ENCODE assay signal across 8 cellular contexts in the genomic region with DNA sequence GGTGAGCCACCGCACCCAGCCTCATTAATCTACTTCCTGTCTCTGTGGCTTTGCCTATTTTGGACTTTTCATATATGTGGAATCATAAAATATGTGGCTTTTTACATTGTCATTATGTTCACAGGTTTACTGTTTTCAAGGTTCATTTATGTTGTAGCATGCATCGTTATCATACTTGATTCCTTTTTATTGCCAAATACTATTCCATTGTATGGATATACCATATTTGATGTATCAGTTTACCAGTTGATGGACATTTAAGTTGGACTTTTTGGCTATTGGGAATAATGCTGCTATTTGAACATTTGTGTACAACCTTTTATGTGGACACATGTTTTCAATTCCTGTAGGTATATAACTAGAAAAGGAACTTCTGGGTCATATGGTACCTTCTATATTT. TPM values are rescaled to one million over a fixed set of nuclear protein-coding genes. Genes with fewer than 3 reads are reported as not detected.
"Had no signal": no experiment of that assay in that cellular context is flagged by ENCODE, and none has a peak within 500 bp of the region (broad histone marks: within the 10 kb centered on the region; RNA-seq: fewer than 3 reads in every experiment).

No MANE protein-coding gene starts in this region.

- DNase-seq: IMR-90, KBM-7, KG1 had no signal

- H3K4me2 ChIP-seq: KMS-11 had no signal

- H3K9ac ChIP-seq: KMS-11 had no signal

- H3K27ac ChIP-seq: HL-60, KMS-11 had no signal

- ATAC-seq: HepG2, K562 had no signal

- H3K4me3 ChIP-seq: K562 had no signal

RNA-seq across cellular contexts. Expression of a gene that starts 14.0 kb away (rescaled TPM):
- polyA plus RNA-seq: IgD-negative memory B cell had no signal
